In genomic region chr7:19209297-19209696, GRCh38 we compare ENCODE assay signal across 23 cellular contexts.
"Had no signal": no experiment of that assay in that cellular context is flagged by ENCODE, and none has a peak within 500 bp of the region (broad histone marks: within the 10 kb centered on the region; RNA-seq: fewer than 3 reads in every experiment).

No MANE protein-coding gene starts in this region.

- ATAC-seq: effector memory CD8-positive, alpha-beta T cell; gastrocnemius medialis; left ventricle myocardium superior; lower lobe of right lung; naive thymus-derived CD4-positive, alpha-beta T cell; sciatic nerve; stimulated activated effector memory CD8-positive, alpha-beta T cell treated with anti-CD3 and anti-CD28 coated beads, Interleukin-12 subunit alpha, Interleukin-12 subunit beta, amount 100 ng/mL, for 72 hours had no signal

- H3K4me1 ChIP-seq: esophagus squamous epithelium, gastrocnemius medialis, lower lobe of right lung, prostate gland, right atrium auricular region, thyroid gland, vagina had no signal

- H3K9me3 ChIP-seq: esophagus squamous epithelium, gastrocnemius medialis, lower lobe of right lung, prostate gland, right atrium auricular region, thyroid gland, vagina had no signal

- DNase-seq: cortex of kidney; effector memory CD8-positive, alpha-beta T cell; erythroblast; esophagus squamous epithelium; foreskin fibroblast; gastrocnemius medialis; head of caudate nucleus; left ventricle myocardium superior; lower lobe of right lung; midbrain; naive thymus-derived CD4-positive, alpha-beta T cell; nucleus accumbens; stimulated activated CD4-positive, alpha-beta T cell treated with anti-CD3 and anti-CD28 coated beads, Interleukin-2, amount 100 ng/mL, for 24 hours; stimulated activated CD4-positive, alpha-beta T cell treated with anti-CD3 and anti-CD28 coated beads, Interleukin-4, amount 100 ng/mL, for 24 hours; stimulated activated naive CD4-positive, alpha-beta T cell treated with Interleukin-2 at 50 U/mL for 16 hours; stomach; thyroid gland; trophoblast cell had no signal

- H3K27me3 ChIP-seq: esophagus squamous epithelium, gastrocnemius medialis, right atrium auricular region, stomach, thyroid gland, vagina had no signal

- H3K4me3 ChIP-seq: esophagus squamous epithelium, gastrocnemius medialis, lower lobe of right lung, prostate gland, right atrium auricular region, stomach, thyroid gland, vagina had no signal

- H3K36me3 ChIP-seq: esophagus squamous epithelium, gastrocnemius medialis, lower lobe of right lung, prostate gland, right atrium auricular region, stomach, thyroid gland, vagina had no signal

- H3K27ac ChIP-seq: esophagus squamous epithelium, gastrocnemius medialis, lower lobe of right lung, prostate gland, right atrium auricular region, stomach, thyroid gland, vagina had no signal
